8 cellular contexts compared by ENCODE assay signal in the genomic region with DNA sequence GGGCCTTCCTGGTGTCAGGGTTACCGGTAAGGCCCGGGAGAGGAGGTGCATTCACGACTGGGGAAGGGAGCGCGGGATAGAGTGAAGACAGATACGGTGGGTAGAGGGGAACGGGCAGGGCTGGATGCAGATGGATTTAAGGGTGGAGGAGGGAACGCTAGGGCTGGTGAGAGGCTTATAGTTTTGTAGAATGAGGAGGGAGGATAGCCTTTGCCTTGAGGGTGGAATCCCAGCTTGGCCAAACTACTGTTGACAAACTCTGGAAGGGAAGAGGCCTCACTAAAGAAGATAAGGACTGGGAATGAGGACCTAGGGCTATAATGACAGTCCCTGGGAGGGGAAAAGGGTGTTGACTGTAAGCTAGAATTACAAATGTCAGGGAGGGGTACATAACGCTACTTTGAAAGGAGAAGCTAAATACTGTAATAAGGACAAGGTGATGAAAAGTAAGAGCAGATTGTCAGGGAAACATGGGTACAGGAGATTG. TPM values are rescaled to one million over a fixed set of nuclear protein-coding genes. Genes with fewer than 3 reads are reported as not detected.
DNase-seq lines count a peak whose midpoint lies in the region; TF ChIP-seq lines count a peak whose summit lies in the region.

No MANE protein-coding gene starts in this region.

- H3K27me3 Mint-ChIP-seq in endothelial cell (ENCODE audit: unreplicated experiment) (peaks cover 1% of the 10 kb centered on the region), nephron (ENCODE audit: low read depth) (peaks cover 8% of the 10 kb centered on the region)

- peak overlapping the region; percentile 99 for H3K4me3 Mint-ChIP-seq in endothelial cell (ENCODE audit: unreplicated experiment)
- peak overlapping the region; percentile 97 for H3K4me3 Mint-ChIP-seq in nephron

- intact Hi-C loops in PC-9 (cut with micrococcal nuclease; ENCODE audit: unreplicated experiment): no loop called here

- no TSS peak for BruUV-seq in PC-9 (replicated peaks; lab: Mats Ljungman, UMichigan)

- peak overlapping the region; percentile 86 for H3K4me3 ChIP-seq in PC-9

- H3F3A ChIP-seq in PC-9 (ENCODE audit: insufficient read depth, low read depth): peaks cover 6% of the 10 kb centered on the region; the same call in 1 of the 2 replicates

- H3K36me3 Mint-ChIP-seq in endothelial cell (ENCODE audit: low read depth, unreplicated experiment) (no peaks in the 10 kb centered on the region), nephron (ENCODE audit: low read depth) (peaks cover 15% of the 10 kb centered on the region)

- H3K27ac ChIP-seq in PC-9: peak overlapping the region; percentile 39

- no peaks in the 10 kb centered on the region for H3K9me3 ChIP-seq in PC-9 (ENCODE audit: insufficient read depth, low read depth)

- no peak for TF ChIP-seq CTCF in PC-9 (conservative IDR thresholded peaks at IDR 0.05)
- no peak for TF ChIP-seq CTCF in endothelial cell (IDR thresholded peaks at IDR 0.05; ENCODE audit: unreplicated experiment)
- no peak for TF ChIP-seq CTCF in nephron (IDR thresholded peaks at IDR 0.05; ENCODE audit: unreplicated experiment in 3 of 3)

- H3K4me2 ChIP-seq in PC-9: peak overlapping the region; percentile 85

- no peaks in the 10 kb centered on the region for H3K9me2 ChIP-seq in PC-9 (ENCODE audit: insufficient read depth)

- peaks cover 13% of the 10 kb centered on the region for H3K79me2 ChIP-seq in PC-9 (ENCODE audit: low read depth)

- CTCF ChIA-PET in PC-9 (lab: Charles Lee): interaction anchor here (1.1 kb wide), 1 partner anchor 13 kb away, joined by 3 read pairs; no protein-coding TSS in a partner anchor

- no peaks in the 10 kb centered on the region for H3K27me3 ChIP-seq in PC-9 (ENCODE audit: insufficient read depth, low read depth)

- POLR2A ChIA-PET in PC-9 (lab: Charles Lee; ENCODE audit: unreplicated experiment): interaction anchor here (0.7 kb wide), 1 partner anchor 65 kb away, joined by 3 read pairs; no protein-coding TSS in a partner anchor

- peaks cover 9% of the 10 kb centered on the region for H3K4me1 Mint-ChIP-seq in endothelial cell (ENCODE audit: unreplicated experiment)
- peaks cover 28% of the 10 kb centered on the region for H3K4me1 Mint-ChIP-seq in nephron

- H3K4me1 ChIP-seq in PC-9 (replicated peaks; ENCODE audit: insufficient read depth): peaks cover 11% of the 10 kb centered on the region; the same call in 1 of the 2 replicates

- no peaks in the 10 kb centered on the region for H3K36me3 ChIP-seq in PC-9 (ENCODE audit: low read depth)

- H4K20me1 ChIP-seq in PC-9 (ENCODE audit: insufficient read depth): no peaks in the 10 kb centered on the region

- peak overlapping the region; percentile 95 for H3K27ac Mint-ChIP-seq in endothelial cell (ENCODE audit: unreplicated experiment)
- H3K27ac Mint-ChIP-seq in nephron: peak overlapping the region; percentile 84 to 97 (median 93)

- DNase-seq in NCI-H146 treated with DMSO at 0.1 percent for 48 hours (lab: John Stamatoyannopoulos, UW; ENCODE audit: unreplicated experiment) (peak; percentile 51), NCI-H146 (lab: John Stamatoyannopoulos, UW) (no peak), PC-9 (no peak), endothelial cell (ENCODE audit: low spot score) (no peak), NAMALWA (ENCODE audit: low spot score) (no peak), HuH-7.5 (ENCODE audit: low spot score) (no peak)
- DNase-seq in effector CD4-positive, alpha-beta T cell: no peak

- H3K9me3 Mint-ChIP-seq in endothelial cell (ENCODE audit: unreplicated experiment): no peaks in the 10 kb centered on the region
- H3K9me3 Mint-ChIP-seq in nephron: no peaks in the 10 kb centered on the region

- H2AFZ ChIP-seq in PC-9: peak overlapping the region; percentile 92

RNA-seq across cellular contexts. Expression of gene BTRC, which starts 0.7 kb away (rescaled TPM):
- total RNA-seq in PC-9 (2021) (14.1 and 15.6 TPM in 2 replicates), endothelial cell (ENCODE audit: unreplicated experiment) (27.5 TPM)
